13 cellular contexts compared by ENCODE assay signal in the genomic region with DNA sequence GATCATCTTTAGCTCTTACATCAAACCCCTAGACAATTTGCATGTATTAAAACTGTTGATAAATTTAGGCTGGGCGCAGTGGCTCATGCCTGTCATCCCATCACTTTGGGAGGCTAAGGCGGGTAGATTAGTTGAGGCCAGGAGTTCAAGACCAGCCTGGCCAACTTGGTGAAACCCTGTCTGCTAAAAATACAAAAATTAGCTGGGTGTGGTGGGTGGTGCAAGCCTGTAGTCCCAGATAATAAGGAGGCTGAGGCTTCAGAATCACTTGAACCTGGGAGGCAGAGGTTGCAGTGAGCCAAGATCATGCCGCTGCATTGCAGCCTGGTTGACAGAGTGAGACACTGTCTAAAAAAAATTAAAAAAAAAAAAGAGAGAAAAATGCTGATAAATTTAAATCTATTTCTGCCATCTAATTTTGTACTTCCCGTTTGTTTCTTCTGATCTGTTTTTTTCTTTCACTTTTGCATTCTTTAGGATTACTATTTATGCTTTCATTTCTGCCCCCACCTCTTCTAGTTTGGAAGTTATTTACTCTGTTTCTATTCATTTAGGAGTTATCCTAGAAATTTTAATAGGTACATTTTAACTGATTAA. TPM values are rescaled to one million over a fixed set of nuclear protein-coding genes. Genes with fewer than 3 reads are reported as not detected.
DNase-seq lines count a peak whose midpoint lies in the region; ATAC-seq and TF ChIP-seq lines count a peak whose summit lies in the region.
"Had no signal": no experiment of that assay in that cellular context is flagged by ENCODE, and none has a peak within 500 bp of the region (broad histone marks: within the 10 kb centered on the region; RNA-seq: fewer than 3 reads in every experiment).

No MANE protein-coding gene starts in this region.

- H3K27me3 Mint-ChIP-seq in T-cell = no peaks in the 10 kb centered on the region

- H3K9me3 Mint-ChIP-seq in T-cell = no peaks in the 10 kb centered on the region

- H3K4me1 ChIP-seq in DOHH2 (ENCODE audit: control insufficient read depth, low read length) = peaks cover 48% of the 10 kb centered on the region

- POLR2A ChIA-PET in T-cell (lab: Charles Lee) = no interaction called here

- peaks cover 13% of the 10 kb centered on the region for H3K79me2 ChIP-seq in DOHH2 (ENCODE audit: control insufficient read depth, low read length)

- H4K20me1 ChIP-seq in DOHH2 (ENCODE audit: control insufficient read depth, insufficient read depth, low read depth, low read length) = no peaks in the 10 kb centered on the region

- H3K36me3 Mint-ChIP-seq in T-cell = no peaks in the 10 kb centered on the region

- H3K36me3 ChIP-seq in DOHH2 (ENCODE audit: control insufficient read depth, low read length) = no peaks in the 10 kb centered on the region; the same call in 1 of the 2 replicates
- H3K36me3 ChIP-seq: breast epithelium, thoracic aorta had no signal

- ATAC-seq in T-cell (replicated peaks in 1 of 4) (no peak), GM21529 (IDR thresholded peaks at IDR 0.05; ENCODE audit: unreplicated experiment) (no peak), GM18517 (IDR thresholded peaks at IDR 0.05; ENCODE audit: unreplicated experiment) (no peak)
- ATAC-seq: foreskin keratinocyte had no signal

- CTCF ChIA-PET in T-cell (lab: Charles Lee) = no interaction called here

- TF ChIP-seq CTCF in DOHH2 (IDR thresholded peaks at IDR 0.05; ENCODE audit: low read depth, low read length, poor library complexity, severe bottlenecking) = no peak

- H3K27ac ChIP-seq in DOHH2 (ENCODE audit: low read depth, low read length) = no peak overlapping the region
- H3K27ac ChIP-seq: breast epithelium, foreskin keratinocyte, thoracic aorta had no signal

- H3K27ac Mint-ChIP-seq in T-cell = peak overlapping the region; percentile 46 to 87

- DNase-seq in CD1c-positive myeloid dendritic cell (ENCODE audit: extremely low spot score) = peak; percentile 37
- DNase-seq in T-cell = no peak
- DNase-seq in central memory CD4-positive, alpha-beta T cell = peak; percentile 10
- no peak for DNase-seq in NCI-H2081 treated with DMSO at 0.1 percent for 48 hours (lab: John Stamatoyannopoulos, UW)
- no peak for DNase-seq in C1 segment of cervical spinal cord (lab: John Stamatoyannopoulos, UW)
- DNase-seq: foreskin keratinocyte, NCI-H510A, small intestine had no signal

- peak overlapping the region; percentile 51 for H3K4me2 ChIP-seq in DOHH2 (ENCODE audit: low read length)

- no peaks in the 10 kb centered on the region for H3K9me2 ChIP-seq in DOHH2 (replicated peaks; ENCODE audit: control insufficient read depth, low read length)

- no peaks in the 10 kb centered on the region for H3K27me3 ChIP-seq in DOHH2 (ENCODE audit: control insufficient read depth, low read length)
- H3K27me3 ChIP-seq: breast epithelium, foreskin keratinocyte had no signal

- H3K4me1 Mint-ChIP-seq in T-cell = peaks cover 40 to 49% (median 48%) of the 10 kb centered on the region in 3 donors

- peak overlapping the region in 2 of 3 donors; percentile 37 to 54 for H3K4me3 Mint-ChIP-seq in T-cell

- no peaks in the 10 kb centered on the region for H3K9me3 ChIP-seq in DOHH2 (ENCODE audit: control insufficient read depth, insufficient read depth, low read length)
- H3K9me3 ChIP-seq: breast epithelium, thoracic aorta had no signal

- peak overlapping the region; percentile 37 for H3K4me3 ChIP-seq in DOHH2 (ENCODE audit: low read length)
- H3K4me3 ChIP-seq: breast epithelium, thoracic aorta had no signal

- H3F3A ChIP-seq in DOHH2 (ENCODE audit: control insufficient read depth, insufficient read depth) = peaks cover 16% of the 10 kb centered on the region

RNA-seq across cellular contexts. Expression of gene DENND1B, which starts 3.1 kb away (rescaled TPM):
- 10 to 100 TPM; 13.6 to 29.8 (median 15.8) TPM for total RNA-seq in T-cell

Comparison
In these comparisons a context has a peak if more than half of its experiments do, and no peak if none do; other contexts are left out.
1. DNase-seq: peak in CD1c-positive myeloid dendritic cell (single experiment) and central memory CD4-positive, alpha-beta T cell (single experiment); none in T-cell (0 of 34), NCI-H2081 treated with DMSO at 0.1 percent for 48 hours (single experiment) and C1 segment of cervical spinal cord (0 of 14).